Comparison of ENCODE assay signal across 13 cellular contexts in genomic region chr15:66705277-66705927, GRCh38. TPM values are rescaled to one million over a fixed set of nuclear protein-coding genes. Genes with fewer than 3 reads are reported as not detected.
DNase-seq lines count a peak whose midpoint lies in the region; ATAC-seq and TF ChIP-seq lines count a peak whose summit lies in the region.
"Had no signal": no experiment of that assay in that cellular context is flagged by ENCODE, and none has a peak within 500 bp of the region (broad histone marks: within the 10 kb centered on the region; RNA-seq: fewer than 3 reads in every experiment).

No MANE protein-coding gene starts in this region.

- peaks cover 49% of the 10 kb centered on the region for H3K79me1 ChIP-seq in trophoblast cell (ENCODE audit: low read length)

- DNase-seq in Calu3 (no peak), NCI-H524 treated with DMSO at 0.1 percent for 48 hours (lab: John Stamatoyannopoulos, UW) (peak; percentile 64), fibroblast of lung (ENCODE audit: low read depth in 2 of 2) (no peak), trophoblast cell (no peak), A172 (ENCODE audit: low spot score) (no peak), SK-N-DZ (ENCODE audit: low spot score) (no peak), SIG-M5 (lab: John Stamatoyannopoulos, UW) (no peak)
- no peak for DNase-seq in naive thymus-derived CD8-positive, alpha-beta T cell
- DNase-seq: activated CD8-positive, alpha-beta T cell treated with anti-CD3 and anti-CD28 coated beads, Interleukin-2, amount 10 ng/mL, durations not matched to agents 7 days and 5 days; amniotic stem cell; EL; natural killer cell; NCI-H1930 had no signal

- H3K9ac ChIP-seq in fibroblast of lung (ENCODE audit: insufficient read depth, low read length) = no peak overlapping the region
- no peak overlapping the region for H3K9ac ChIP-seq in trophoblast cell (ENCODE audit: low read length)

- no peak for TF ChIP-seq CTCF in Calu3 (IDR thresholded peaks at IDR 0.05; ENCODE audit: unreplicated experiment)
- no peak for TF ChIP-seq CTCF in fibroblast of lung (conservative IDR thresholded peaks at IDR 0.05 in 1 of 2, IDR thresholded peaks at IDR 0.05 in 1 of 2; ENCODE audit: low read depth in 1 of 2, low read length in 2 of 2)

- H3K79me2 ChIP-seq in fibroblast of lung (ENCODE audit: control insufficient read depth, insufficient read depth, low read length) (peaks cover 41% of the 10 kb centered on the region), trophoblast cell (ENCODE audit: control insufficient read depth, insufficient read depth, low read length, poor library complexity) (peaks cover 47% of the 10 kb centered on the region)

- intact Hi-C loops in Calu3 (cut with micrococcal nuclease; ENCODE audit: unreplicated experiment) = loop anchor here (5.0 kb wide), 1 partner anchor 147 kb away; no protein-coding TSS in a partner anchor

- H3K4me1 Mint-ChIP-seq in Calu3 (ENCODE audit: low read depth, unreplicated experiment) = peaks cover 21% of the 10 kb centered on the region
- peaks cover 7 to 16% (median 12%) of the 10 kb centered on the region in 4 donors for H3K4me1 Mint-ChIP-seq in naive thymus-derived CD8-positive, alpha-beta T cell

- H4K20me1 ChIP-seq in fibroblast of lung (ENCODE audit: control insufficient read depth, extremely low read depth, insufficient read depth, low read length) = no peaks in the 10 kb centered on the region

- no TSS peak for BruUV-seq in Calu3 (replicated peaks; lab: Mats Ljungman, UMichigan)

- H4K12ac ChIP-seq in trophoblast cell (ENCODE audit: low read depth, low read length) = no peak overlapping the region

- H3K36me3 Mint-ChIP-seq in Calu3 (ENCODE audit: insufficient read depth, unreplicated experiment) = peaks cover 87% of the 10 kb centered on the region
- H3K36me3 Mint-ChIP-seq in naive thymus-derived CD8-positive, alpha-beta T cell = peaks cover 0 to 3% (median 0%) of the 10 kb centered on the region in 3 donors
- H3K36me3 Mint-ChIP-seq: natural killer cell had no signal

- peak overlapping the region; percentile 78 for H3K27ac Mint-ChIP-seq in Calu3 (ENCODE audit: unreplicated experiment)
- H3K27ac Mint-ChIP-seq in naive thymus-derived CD8-positive, alpha-beta T cell = peak overlapping the region in 1 of 10 donors; percentile 8
- H3K27ac Mint-ChIP-seq: activated CD8-positive, alpha-beta T cell treated with anti-CD3 and anti-CD28 coated beads, Interleukin-2, amount 10 ng/mL, durations not matched to agents 7 days and 5 days; natural killer cell had no signal

- no peak overlapping the region for H4K91ac ChIP-seq in trophoblast cell (ENCODE audit: low read depth, low read length)

- no peak overlapping the region for H2BK12ac ChIP-seq in trophoblast cell (ENCODE audit: low read length)

- H3K27me3 Mint-ChIP-seq in Calu3 (ENCODE audit: unreplicated experiment) = no peaks in the 10 kb centered on the region
- H3K27me3 Mint-ChIP-seq in naive thymus-derived CD8-positive, alpha-beta T cell = peaks cover 4 to 29% (median 14%) of the 10 kb centered on the region in 5 donors

- H3K9me3 ChIP-seq in fibroblast of lung (ENCODE audit: control insufficient read depth, insufficient read depth, low read depth, low read length) = no peaks in the 10 kb centered on the region
- H3K9me3 ChIP-seq in trophoblast cell (ENCODE audit: insufficient read depth, low read depth, low read length) = no peaks in the 10 kb centered on the region

- H3K23ac ChIP-seq in trophoblast cell (ENCODE audit: low read length) = no peak overlapping the region

- no CpG with 5 or more reads among the region's 3 CpGs for WGBS in trophoblast cell (ENCODE audit: extremely low coverage, insufficient coverage, insufficient read length)

- H2AFZ ChIP-seq in fibroblast of lung (ENCODE audit: low read length) (no peak overlapping the region), trophoblast cell (ENCODE audit: insufficient read depth, low read length, poor library complexity) (no peak overlapping the region)

- H3K4me1 ChIP-seq in fibroblast of lung (ENCODE audit: control insufficient read depth, extremely low read depth, insufficient read depth, low read length) = peaks cover 17% of the 10 kb centered on the region
- peaks cover 20 to 41% of the 10 kb centered on the region in 2 experiments for H3K4me1 ChIP-seq in trophoblast cell (ENCODE audit: control insufficient read depth in 1 of 2, insufficient read depth in 2 of 2, low read length in 2 of 2)

- ATAC-seq in naive thymus-derived CD8-positive, alpha-beta T cell = no peak
- ATAC-seq: activated CD8-positive, alpha-beta T cell treated with anti-CD3 and anti-CD28 coated beads, Interleukin-2, amount 10 ng/mL, durations not matched to agents 7 days and 5 days; natural killer cell had no signal

- H3K4ac ChIP-seq in trophoblast cell (ENCODE audit: low read depth, low read length) = peak overlapping the region; percentile 92

- CTCF ChIA-PET in Calu3 (lab: Charles Lee) = interaction anchor here (0.5 to 4.3 kb wide), 4 partner anchors 16 to 348 kb away, joined by 3 to 35 read pairs (median 7); no protein-coding TSS in a partner anchor

- H2AK5ac ChIP-seq in trophoblast cell (ENCODE audit: low read length) = no peak overlapping the region

- H4K8ac ChIP-seq in trophoblast cell (ENCODE audit: low read depth, low read length) = peak overlapping the region; percentile 17

- H3K4me2 ChIP-seq in fibroblast of lung (ENCODE audit: extremely low read depth, insufficient read depth, low read length) (peak overlapping the region; percentile 95), trophoblast cell (ENCODE audit: low read length) (peak overlapping the region; percentile 96)

- H3K4me3 ChIP-seq in fibroblast of lung (replicated peaks in 1 of 4; ENCODE audit: control extremely low read depth in 1 of 4, insufficient read depth in 1 of 4, low read depth in 3 of 4, low read length in 4 of 4) (peak overlapping the region; percentile 64 to 87 (median 72)), trophoblast cell (ENCODE audit: low read depth, low read length) (peak overlapping the region; percentile 95)

- H3K27ac ChIP-seq in fibroblast of lung (ENCODE audit: insufficient read depth, low read length) (no peak overlapping the region), trophoblast cell (ENCODE audit: low read depth, low read length) (peak overlapping the region; percentile 13)

- H2BK5ac ChIP-seq in trophoblast cell (ENCODE audit: low read depth, low read length, poor library complexity) = no peak overlapping the region

- peak overlapping the region; percentile 45 for H3K18ac ChIP-seq in trophoblast cell (ENCODE audit: low read length)

- H3K9me3 Mint-ChIP-seq in Calu3 (ENCODE audit: low read depth, unreplicated experiment) = no peaks in the 10 kb centered on the region
- H3K9me3 Mint-ChIP-seq in naive thymus-derived CD8-positive, alpha-beta T cell = no peaks in the 10 kb centered on the region
- H3K9me3 Mint-ChIP-seq: natural killer cell had no signal

- H3K27me3 ChIP-seq in fibroblast of lung (ENCODE audit: control insufficient read depth, insufficient read depth, low read length) (no peaks in the 10 kb centered on the region), trophoblast cell (ENCODE audit: insufficient read depth, low read length) (no peaks in the 10 kb centered on the region)

- H3K14ac ChIP-seq in trophoblast cell (ENCODE audit: low read length) = peak overlapping the region; percentile 18

- H3K4me3 Mint-ChIP-seq in Calu3 (ENCODE audit: low read depth, unreplicated experiment) = peak overlapping the region; percentile 98
- peak overlapping the region in 2 of 10 donors; percentile 3 to 10 for H3K4me3 Mint-ChIP-seq in naive thymus-derived CD8-positive, alpha-beta T cell
- H3K4me3 Mint-ChIP-seq: activated CD8-positive, alpha-beta T cell treated with anti-CD3 and anti-CD28 coated beads, Interleukin-2, amount 10 ng/mL, durations not matched to agents 7 days and 5 days had no signal

- no peak overlapping the region for H2BK120ac ChIP-seq in trophoblast cell (ENCODE audit: insufficient read depth, low read length, poor library complexity)

- peaks cover 2% of the 10 kb centered on the region for H3K36me3 ChIP-seq in fibroblast of lung (ENCODE audit: control insufficient read depth, insufficient read depth, low read length)
- peaks cover 41 to 49% of the 10 kb centered on the region in 2 experiments for H3K36me3 ChIP-seq in trophoblast cell (ENCODE audit: control insufficient read depth in 1 of 2, insufficient read depth in 2 of 2, low read length in 2 of 2)

- POLR2A ChIA-PET in naive thymus-derived CD8-positive, alpha-beta T cell (lab: Charles Lee) = interaction anchor here (0.5 kb wide), 1 partner anchor 895 kb away, joined by 3 read pairs; no protein-coding TSS in a partner anchor

RNA-seq across cellular contexts. Expression of gene SMAD6, which starts 3.4 kb away (rescaled TPM):
- total RNA-seq in Calu3 (2022) (49.6 and 58.6 TPM in 2 replicates), fibroblast of lung (8.7 and 8.9 TPM in 2 replicates)
- 1.2 and 2.1 TPM in 2 replicates for polyA plus RNA-seq in fibroblast of lung
- 2.8 and 5.5 TPM in 2 replicates for polyA plus RNA-seq in fibroblast of lung (2012)
- 2.2 and 7.6 TPM in 2 replicates for polyA minus RNA-seq in fibroblast of lung (ENCODE audit: low replicate concordance)
- 29.5 and 30.6 TPM in 2 replicates for polyA plus RNA-seq in trophoblast cell (2013)
- total RNA-seq in A172 (2014; rRNA removed; shearing (Covaris generic)) = 20.8 and 37.9 TPM in 2 replicates
- 16.9 and 19.4 TPM in 2 replicates for polyA plus RNA-seq in SK-N-DZ (2014; cell fraction: cytosol; rRNA removed)
- polyA plus RNA-seq in SK-N-DZ (2014; cell fraction: nucleus; rRNA removed) = 21.3 and 35.1 TPM in 2 replicates
- total RNA-seq in naive thymus-derived CD8-positive, alpha-beta T cell = under 1 TPM; 0.08 to 0.16 TPM
- not detected for polyA plus RNA-seq in naive thymus-derived CD8-positive, alpha-beta T cell
